Comparison of ENCODE assay signal across 8 cellular contexts in genomic region chr4:169612869-169613859, GRCh38. TPM values are rescaled to one million over a fixed set of nuclear protein-coding genes. Genes with fewer than 3 reads are reported as not detected.
DNase-seq lines count a peak whose midpoint lies in the region; ATAC-seq and TF ChIP-seq lines count a peak whose summit lies in the region.

No MANE protein-coding gene starts in this region.

- no peaks in the 10 kb centered on the region for H3K36me3 ChIP-seq in BJ (ENCODE audit: control insufficient read depth, insufficient read depth, low read length)
- H3K36me3 ChIP-seq in right lobe of liver = no peaks in the 10 kb centered on the region

- no peak for TF ChIP-seq POLR2A in right lobe of liver (IDR thresholded peaks at IDR 0.05)

- DNase-seq in BJ (ENCODE audit: low read depth) (no peak), NCI-H524 treated with DMSO at 0.1 percent for 48 hours (lab: John Stamatoyannopoulos, UW) (peak; percentile 26), dorsolateral prefrontal cortex (peak; percentile 65 to 87 (median 80)), right lobe of liver (peak; percentile 60 to 77 (median 75))
- peak; percentile 80 for DNase-seq in activated CD4-positive, alpha-beta T cell treated with anti-CD3 and anti-CD28 coated beads, Interleukin-2, amount 10 ng/mL, durations not matched to agents 7 days and 5 days
- DNase-seq in stimulated activated CD4-positive, alpha-beta T cell treated with anti-CD3 and anti-CD28 coated beads, Interleukin-4, amount 100 ng/mL, for 48 hours (ENCODE audit: low read depth in 2 of 2) = peak; percentile 46 to 61

- CTCF ChIA-PET in BJ (lab: Yijun Ruan, JAX) = interaction anchor here (0.6 to 2.7 kb wide), 35 partner anchors 8 to 453 kb away, joined by 3 to 15 read pairs (median 4); no protein-coding TSS in a partner anchor
- CTCF ChIA-PET in activated CD4-positive, alpha-beta T cell treated with anti-CD3 and anti-CD28 coated beads, Interleukin-2, amount 10 ng/mL, durations not matched to agents 7 days and 5 days (lab: Charles Lee) = interaction anchor here (0.6 to 1.6 kb wide), 16 partner anchors 8 to 435 kb away, joined by 3 to 8 read pairs (median 4); partner anchors contain the start of gene CLCN3

- no peaks in the 10 kb centered on the region for H3K9me3 ChIP-seq in right lobe of liver

- peak; percentile 34 for ATAC-seq in GM19324 (IDR thresholded peaks at IDR 0.05; ENCODE audit: low FRiP score, unreplicated experiment)
- ATAC-seq in HG03457 (IDR thresholded peaks at IDR 0.05; ENCODE audit: unreplicated experiment) = peak; percentile 36
- peak; percentile 72 to 77 (median 76) for ATAC-seq in right lobe of liver

- H3K27ac Mint-ChIP-seq in activated CD4-positive, alpha-beta T cell treated with anti-CD3 and anti-CD28 coated beads, Interleukin-2, amount 10 ng/mL, durations not matched to agents 7 days and 5 days = peak overlapping the region; percentile 99

- WGBS in right lobe of liver (ENCODE audit: insufficient coverage, low coverage, low lambda C conversion rate, missing lambda C conversion rate) = 3% methylated on average over 9 of the region's 9 CpGs

- peaks cover 55% of the 10 kb centered on the region for H3K4me1 Mint-ChIP-seq in activated CD4-positive, alpha-beta T cell treated with anti-CD3 and anti-CD28 coated beads, Interleukin-2, amount 10 ng/mL, durations not matched to agents 7 days and 5 days

- H3K4me3 ChIP-seq in BJ (ENCODE audit: low read depth, low read length) = peak overlapping the region; percentile 85
- peak overlapping the region; percentile 56 to 97 (median 87) for H3K4me3 ChIP-seq in dorsolateral prefrontal cortex
- peak overlapping the region; percentile 67 to 83 (median 78) for H3K4me3 ChIP-seq in right lobe of liver

- peaks cover 0 to 16% (median 0%) of the 10 kb centered on the region in 4 donors for H3K4me1 ChIP-seq in right lobe of liver

- intact Hi-C loops in dorsolateral prefrontal cortex (cut with DNase I) = loop anchor here (1.0 to 10.0 kb wide), 7 partner anchors 7 to 482 kb away; partner anchors contain the start of genes HPF1 (in 2 of the 2) and CLCN3 (in 1 of the 2)
- intact Hi-C loops in right lobe of liver (cut with DNase I) = no loop called here

- H3K9me3 Mint-ChIP-seq in activated CD4-positive, alpha-beta T cell treated with anti-CD3 and anti-CD28 coated beads, Interleukin-2, amount 10 ng/mL, durations not matched to agents 7 days and 5 days = no peaks in the 10 kb centered on the region

- no peaks in the 10 kb centered on the region for H3K27me3 ChIP-seq in BJ (ENCODE audit: control insufficient read depth, insufficient read depth, low read length)
- no peaks in the 10 kb centered on the region for H3K27me3 ChIP-seq in dorsolateral prefrontal cortex
- H3K27me3 ChIP-seq in right lobe of liver = no peaks in the 10 kb centered on the region

- H3K27me3 Mint-ChIP-seq in activated CD4-positive, alpha-beta T cell treated with anti-CD3 and anti-CD28 coated beads, Interleukin-2, amount 10 ng/mL, durations not matched to agents 7 days and 5 days = no peaks in the 10 kb centered on the region

- TF ChIP-seq CTCF in BJ (IDR thresholded peaks at IDR 0.05; ENCODE audit: insufficient read depth, low read depth, low read length) (peak; percentile 79), dorsolateral prefrontal cortex (IDR thresholded peaks at IDR 0.05 in 54 of 56, conservative IDR thresholded peaks at IDR 0.05 in 2 of 56; ENCODE audit: low read depth in 1 of 56, partially characterized antibody in 56 of 56) (peak; percentile 35 to 86 (median 80)), right lobe of liver (IDR thresholded peaks at IDR 0.05) (peak; percentile 58 to 79 (median 76))

- H3K4me3 Mint-ChIP-seq in activated CD4-positive, alpha-beta T cell treated with anti-CD3 and anti-CD28 coated beads, Interleukin-2, amount 10 ng/mL, durations not matched to agents 7 days and 5 days = peak overlapping the region; percentile 96

- POLR2A ChIA-PET in BJ (lab: Charles Lee) = interaction anchor here (0.6 kb wide), 1 partner anchor 11 kb away, joined by 3 read pairs; no protein-coding TSS in a partner anchor
- POLR2A ChIA-PET in activated CD4-positive, alpha-beta T cell treated with anti-CD3 and anti-CD28 coated beads, Interleukin-2, amount 10 ng/mL, durations not matched to agents 7 days and 5 days (lab: Charles Lee) = interaction anchor here (0.6 to 0.8 kb wide), 3 partner anchors 11 to 603 kb away, joined by 3 to 6 read pairs (median 4); partner anchors contain the start of gene CBR4

- H3K36me3 Mint-ChIP-seq in activated CD4-positive, alpha-beta T cell treated with anti-CD3 and anti-CD28 coated beads, Interleukin-2, amount 10 ng/mL, durations not matched to agents 7 days and 5 days (ENCODE audit: low read depth) = peaks cover 2% of the 10 kb centered on the region

- peak overlapping the region in 58 of 59 donors; percentile 34 to 99 (median 91) for H3K27ac ChIP-seq in dorsolateral prefrontal cortex
- peak overlapping the region; percentile 92 to 95 (median 95) for H3K27ac ChIP-seq in right lobe of liver

RNA-seq across cellular contexts. Expression of gene NEK1, which starts 0.8 kb away (rescaled TPM):
- 2.3 and 4.9 TPM in 2 replicates for polyA plus RNA-seq in BJ (2011; rRNA removed)
- 7.3 and 8.5 TPM in 2 replicates for polyA minus RNA-seq in BJ (2011; rRNA and poly(A)+ RNA removed)
- 10 to 100 TPM; 15.1 to 15.4 TPM for total RNA-seq in activated CD4-positive, alpha-beta T cell treated with anti-CD3 and anti-CD28 coated beads, Interleukin-2, amount 10 ng/mL, durations not matched to agents 7 days and 5 days
- 10 to 100 TPM; 23.1 to 47.6 (median 32.4) TPM for total RNA-seq in dorsolateral prefrontal cortex
- total RNA-seq in right lobe of liver = 1 to 10 TPM; 4.1 to 5.2 (median 4.5) TPM

RNA-seq across cellular contexts. Expression of gene CLCN3, which starts 7.2 kb away (rescaled TPM):
- 12.4 and 21.2 TPM in 2 replicates for polyA plus RNA-seq in BJ (2011; rRNA removed)
- polyA minus RNA-seq in BJ (2011; rRNA and poly(A)+ RNA removed) = 15.8 and 18.5 TPM in 2 replicates
- total RNA-seq in activated CD4-positive, alpha-beta T cell treated with anti-CD3 and anti-CD28 coated beads, Interleukin-2, amount 10 ng/mL, durations not matched to agents 7 days and 5 days = 10 to 100 TPM; 27.9 to 28.6 TPM
- total RNA-seq in dorsolateral prefrontal cortex (100 to 1,000 TPM in 16 of 120 experiments, 10 to 100 TPM in 104; 60.7 to 119 (median 90.2) TPM), right lobe of liver (10 to 100 TPM; 17.0 to 29.4 (median 19.6) TPM)

Comparison
In these comparisons a context has a peak if more than half of its experiments do, and no peak if none do; other contexts are left out.
1. intact Hi-C loops: an anchor here in dorsolateral prefrontal cortex (1.0 to 10.0 kb wide); none called in right lobe of liver.